ENCODE assay signal across 9 cellular contexts in the genomic region with DNA sequence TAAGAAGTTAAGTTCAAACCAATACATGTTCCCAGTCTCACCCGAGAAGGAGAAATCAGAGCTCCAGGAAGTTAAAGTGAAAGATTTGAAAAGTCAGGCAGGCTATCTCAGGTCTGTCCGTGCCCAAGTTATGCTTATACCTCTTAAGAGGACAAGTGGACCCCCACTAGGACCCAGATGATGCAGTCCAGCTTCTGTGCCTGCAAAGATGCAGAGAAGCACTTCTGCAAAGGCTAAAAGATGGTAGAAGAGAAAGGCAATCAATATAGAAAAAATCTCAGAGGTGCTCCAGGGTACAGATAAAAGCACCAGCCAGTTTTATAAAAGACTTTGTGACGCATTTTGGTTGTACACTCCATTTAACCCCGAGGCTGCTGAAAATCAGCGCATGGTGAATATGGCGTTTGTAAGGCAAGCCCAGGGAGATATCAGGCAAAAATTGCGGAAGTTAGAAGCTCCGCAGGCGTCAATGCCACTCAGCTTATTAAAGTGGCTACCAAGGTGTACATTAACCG. TPM values are rescaled to one million over a fixed set of nuclear protein-coding genes. Genes with fewer than 3 reads are reported as not detected.
DNase-seq lines count a peak whose midpoint lies in the region; ATAC-seq, FAIRE-seq and TF ChIP-seq lines count a peak whose summit lies in the region.
"Had no signal": no experiment of that assay in that cellular context is flagged by ENCODE, and none has a peak within 500 bp of the region (broad histone marks: within the 10 kb centered on the region; RNA-seq: fewer than 3 reads in every experiment).

No MANE protein-coding gene starts in this region.

- no peak overlapping the region for H3K27ac ChIP-seq in urinary bladder (ENCODE audit: low read depth)

- H3K36me3 ChIP-seq in urinary bladder (ENCODE audit: insufficient read depth): no peaks in the 10 kb centered on the region

- no peak for DNase-seq in GM12891 (ENCODE audit: insufficient read length, low spot score)
- DNase-seq in choroid plexus epithelial cell (ENCODE audit: low read depth): peak; percentile 64
- peak; percentile 11 to 24 for DNase-seq in lung microvascular endothelial cell (ENCODE audit: low read depth in 2 of 2)
- no peak for DNase-seq in GM19238 (ENCODE audit: insufficient read length, low spot score)
- DNase-seq in NCI-H1105 (lab: John Stamatoyannopoulos, UW): no peak

- ATAC-seq in HG03175 (IDR thresholded peaks at IDR 0.05; ENCODE audit: unreplicated experiment) (peak; percentile 48), GM21526 (IDR thresholded peaks at IDR 0.05; ENCODE audit: low FRiP score, unreplicated experiment) (no peak)

- no peaks in the 10 kb centered on the region for H3K4me1 ChIP-seq in urinary bladder (ENCODE audit: insufficient read depth)

- no peak for TF ChIP-seq POLR2A in GM12891 (IDR thresholded peaks at IDR 0.05; ENCODE audit: low read depth, low read length)

- peak; percentile 88 for FAIRE-seq in GM12891 (lab: Jason Lieb, UNC)

- WGBS in urinary bladder: 4% methylated on average over 10 of the region's 10 CpGs

- peak overlapping the region; percentile 47 for H3K4me3 ChIP-seq in choroid plexus epithelial cell (ENCODE audit: low read depth, low read length)
- H3K4me3 ChIP-seq in urinary bladder (ENCODE audit: low read depth, low read length): peak overlapping the region; percentile 43

- no peak for TF ChIP-seq CTCF in choroid plexus epithelial cell (conservative IDR thresholded peaks at IDR 0.05; ENCODE audit: low read depth, low read length)

TF ChIP-seq in GM12891, 5 proteins besides CTCF, POLR2A, EP300 and RAD21:
- TF ChIP-seq PAX5 (IDR thresholded peaks at IDR 0.05; ENCODE audit: insufficient read depth, low read length, severe bottlenecking) (no peak), POU2F2 (IDR thresholded peaks at IDR 0.05; ENCODE audit: low read depth, low read length) (no peak), TAF1 (IDR thresholded peaks at IDR 0.05; ENCODE audit: low read depth, low read length) (no peak), POLR2AphosphoS5 (IDR thresholded peaks at IDR 0.05; ENCODE audit: low read depth, low read length) (no peak), SPI1 (IDR thresholded peaks at IDR 0.05; ENCODE audit: low read depth, low read length) (no peak)

RNA-seq across cellular contexts. Expression of gene SLC9C1, which starts 9.9 kb away (rescaled TPM):
- 0.03 TPM for polyA plus RNA-seq in GM12891 (2012; ENCODE audit: low read depth, missing spikeins)
- total RNA-seq in lung microvascular endothelial cell (under 0.01 TPM in 2 replicates), urinary bladder (1.9 TPM)
- not detected for polyA plus RNA-seq in urinary bladder
- total RNA-seq: T-helper 2 cell treated with Interferon-gamma antibody and Interleukin-4, amounts not matched to agents 100 ng/mL and 5 ng/mL, for 36 hours had no signal

RNA-seq across cellular contexts. Expression of gene CD200, which starts 29.1 kb away (rescaled TPM):
- polyA plus RNA-seq in GM12891 (2012; ENCODE audit: low read depth, missing spikeins): 21.5 TPM
- total RNA-seq in lung microvascular endothelial cell (3.1 and 9.9 TPM in 2 replicates), urinary bladder (23.0 TPM)
- polyA plus RNA-seq in urinary bladder: 36.2 TPM

Comparison
In these comparisons a context has a peak if more than half of its experiments do, and no peak if none do; other contexts are left out.
1. DNase-seq: peak in choroid plexus epithelial cell (single experiment) and lung microvascular endothelial cell (2 of 2); none in GM12891 (single experiment), GM19238 (single experiment) and NCI-H1105 (single experiment).